Comparison of ENCODE assay signal across 25 cellular contexts in genomic region chr2:46973687-46974086, GRCh38. TPM values are rescaled to one million over a fixed set of nuclear protein-coding genes. Genes with fewer than 3 reads are reported as not detected.
DNase-seq lines count a peak whose midpoint lies in the region; ATAC-seq and TF ChIP-seq lines count a peak whose summit lies in the region.
"Had no signal": no experiment of that assay in that cellular context is flagged by ENCODE, and none has a peak within 500 bp of the region (broad histone marks: within the 10 kb centered on the region; RNA-seq: fewer than 3 reads in every experiment).

No MANE protein-coding gene starts in this region.

- no peaks in the 10 kb centered on the region for H3K27me3 Mint-ChIP-seq in activated T-cell treated with anti-CD3 and anti-CD28 coated beads, Interleukin-2, amount 50 U/mL, for 24 hours
- no peaks in the 10 kb centered on the region for H3K27me3 Mint-ChIP-seq in activated CD4-positive, alpha-beta memory T cell treated with anti-CD3 and anti-CD28 coated beads, Interleukin-2, amount 10 ng/mL, durations not matched to agents 7 days and 5 days
- H3K27me3 Mint-ChIP-seq: activated naive CD4-positive, alpha-beta T cell treated with anti-CD3 and anti-CD28 coated beads, Interleukin-2, amount 50 U/mL, for 24 hours had no signal

- intact Hi-C loops in thyroid gland (cut with DNase I): no loop called here

- TF ChIP-seq CTCF in thyroid gland (IDR thresholded peaks at IDR 0.05): no peak

- peaks cover 24 to 38% of the 10 kb centered on the region in 2 donors for H3K4me1 ChIP-seq in thyroid gland

- peaks cover under 1 to 1% of the 10 kb centered on the region in 2 donors for H3K36me3 ChIP-seq in thyroid gland

- peaks cover 24% of the 10 kb centered on the region for H3K4me1 Mint-ChIP-seq in activated T-cell treated with anti-CD3 and anti-CD28 coated beads, Interleukin-2, amount 50 U/mL, for 24 hours (ENCODE audit: low read depth)
- H3K4me1 Mint-ChIP-seq in activated CD4-positive, alpha-beta memory T cell treated with anti-CD3 and anti-CD28 coated beads, Interleukin-2, amount 10 ng/mL, durations not matched to agents 7 days and 5 days: peaks cover 22% of the 10 kb centered on the region

- POLR2A ChIA-PET in activated CD4-positive, alpha-beta memory T cell treated with anti-CD3 and anti-CD28 coated beads, Interleukin-2, amount 10 ng/mL, durations not matched to agents 7 days and 5 days (lab: Charles Lee): interaction anchor here (1.7 kb wide), 1 partner anchor 29 kb away, joined by 5 read pairs; no protein-coding TSS in a partner anchor

- DNase-seq in activated T-cell treated with anti-CD3 and anti-CD28 coated beads, Interleukin-2, amount 50 U/mL, for 24 hours: no peak
- no peak for DNase-seq in activated T-cell treated with anti-CD3 and anti-CD28 coated beads, Interleukin-2, amount 50 U/mL, for 48 hours
- DNase-seq in NCI-H524 (lab: John Stamatoyannopoulos, UW) (peak; percentile 53 to 82), thyroid gland (peak in 1 of 2 donors; percentile 56), NCI-H1436 (lab: John Stamatoyannopoulos, UW) (no peak)
- DNase-seq in activated CD4-positive, alpha-beta memory T cell treated with anti-CD3 and anti-CD28 coated beads, Interleukin-2, amount 10 ng/mL, durations not matched to agents 7 days and 5 days: no peak
- DNase-seq: activated CD4-positive, alpha-beta T cell treated with anti-CD3 and anti-CD28 coated beads for 1 hour; activated CD8-positive, alpha-beta T cell treated with anti-CD3 and anti-CD28 coated beads, Interleukin-2, amount 10 ng/mL, durations not matched to agents 7 days and 5 days; AML-193; DMS153; H7; kidney glomerular epithelial cell; mucosa of descending colon; MV-4-11; NCI-H1694; stimulated activated naive CD4-positive, alpha-beta T cell treated with Interleukin-2 at 50 U/mL for 16 hours; T-helper 2 cell had no signal

- peak overlapping the region; percentile 5 for H3K27ac Mint-ChIP-seq in activated T-cell treated with anti-CD3 and anti-CD28 coated beads, Interleukin-2, amount 50 U/mL, for 24 hours
- no peak overlapping the region for H3K27ac Mint-ChIP-seq in activated CD4-positive, alpha-beta memory T cell treated with anti-CD3 and anti-CD28 coated beads, Interleukin-2, amount 10 ng/mL, durations not matched to agents 7 days and 5 days
- H3K27ac Mint-ChIP-seq: activated naive CD4-positive, alpha-beta T cell treated with anti-CD3 and anti-CD28 coated beads, Interleukin-2, amount 50 U/mL, for 24 hours; activated T-helper 2 cell treated with anti-CD3 and anti-CD28 coated beads, Interferon-gamma antibody, Interleukin-2, Interleukin-4, amounts not matched to agents 10 μg/mL and 5 μg/mL and 100 μg/mL, durations not matched to agents 14 hours and 24 hours and 36 hours; nephron had no signal

- no peak for ATAC-seq in GM18873 (IDR thresholded peaks at IDR 0.05; ENCODE audit: low FRiP score, unreplicated experiment)
- ATAC-seq: activated CD8-positive, alpha-beta T cell treated with anti-CD3 and anti-CD28 coated beads, Interleukin-2, amount 10 ng/mL, durations not matched to agents 7 days and 5 days; mucosa of descending colon; SK-N-SH treated with all-trans-retinoic acid at 6 μM for 48 hours had no signal

- CTCF ChIA-PET in activated CD4-positive, alpha-beta memory T cell treated with anti-CD3 and anti-CD28 coated beads, Interleukin-2, amount 10 ng/mL, durations not matched to agents 7 days and 5 days (lab: Charles Lee): interaction anchor here (1.1 kb wide), 1 partner anchor 29 kb away, joined by 3 read pairs; no protein-coding TSS in a partner anchor

- peaks cover 57% of the 10 kb centered on the region for H3K36me3 Mint-ChIP-seq in activated T-cell treated with anti-CD3 and anti-CD28 coated beads, Interleukin-2, amount 50 U/mL, for 24 hours (ENCODE audit: low read depth)
- H3K36me3 Mint-ChIP-seq in activated CD4-positive, alpha-beta memory T cell treated with anti-CD3 and anti-CD28 coated beads, Interleukin-2, amount 10 ng/mL, durations not matched to agents 7 days and 5 days (ENCODE audit: low read depth): peaks cover 29% of the 10 kb centered on the region

- H3K9me3 ChIP-seq in thyroid gland: no peaks in the 10 kb centered on the region
- H3K9me3 ChIP-seq: mucosa of descending colon had no signal

- H3K27me3 ChIP-seq in layer of hippocampus (ENCODE audit: control insufficient read depth, insufficient read depth, low read length): no peaks in the 10 kb centered on the region
- no peaks in the 10 kb centered on the region for H3K27me3 ChIP-seq in thyroid gland
- H3K27me3 ChIP-seq: hepatocyte had no signal

- 48 to 77% methylated on average over 8 of the region's 8 CpGs for WGBS in thyroid gland, 2 donors

- H3K4me3 ChIP-seq in thyroid gland (replicated peaks in 1 of 3): no peak overlapping the region
- H3K4me3 ChIP-seq: hepatocyte, mucosa of descending colon had no signal

- no peak for TF ChIP-seq POLR2A in thyroid gland (IDR thresholded peaks at IDR 0.05)

- no peak overlapping the region for H3K4me3 Mint-ChIP-seq in activated T-cell treated with anti-CD3 and anti-CD28 coated beads, Interleukin-2, amount 50 U/mL, for 24 hours
- H3K4me3 Mint-ChIP-seq in activated CD4-positive, alpha-beta memory T cell treated with anti-CD3 and anti-CD28 coated beads, Interleukin-2, amount 10 ng/mL, durations not matched to agents 7 days and 5 days: no peak overlapping the region
- H3K4me3 Mint-ChIP-seq: activated CD8-positive, alpha-beta T cell treated with anti-CD3 and anti-CD28 coated beads, Interleukin-2, amount 10 ng/mL, durations not matched to agents 7 days and 5 days; activated naive CD4-positive, alpha-beta T cell treated with anti-CD3 and anti-CD28 coated beads, Interleukin-2, amount 50 U/mL, for 24 hours; nephron had no signal

- H3K27ac ChIP-seq in layer of hippocampus (ENCODE audit: low read depth, low read length) (peak overlapping the region; percentile 35), thyroid gland (peak overlapping the region in 2 of 3 donors; percentile 17 to 47)
- H3K27ac ChIP-seq: hepatocyte, KMS-11 had no signal

- H3K9me3 Mint-ChIP-seq in activated T-cell treated with anti-CD3 and anti-CD28 coated beads, Interleukin-2, amount 50 U/mL, for 24 hours: no peaks in the 10 kb centered on the region
- H3K9me3 Mint-ChIP-seq in activated CD4-positive, alpha-beta memory T cell treated with anti-CD3 and anti-CD28 coated beads, Interleukin-2, amount 10 ng/mL, durations not matched to agents 7 days and 5 days: no peaks in the 10 kb centered on the region
- H3K9me3 Mint-ChIP-seq: activated naive CD4-positive, alpha-beta T cell treated with anti-CD3 and anti-CD28 coated beads, Interleukin-2, amount 50 U/mL, for 24 hours; activated T-helper 2 cell treated with anti-CD3 and anti-CD28 coated beads, Interferon-gamma antibody, Interleukin-2, Interleukin-4, amounts not matched to agents 10 μg/mL and 5 μg/mL and 100 μg/mL, durations not matched to agents 14 hours and 24 hours and 36 hours; nephron had no signal

RNA-seq across cellular contexts. Expression of gene TTC7A, which starts 32.7 kb away (rescaled TPM):
- 10 to 100 TPM; 27.5 to 46.8 (median 39.5) TPM for total RNA-seq in thyroid gland
- 10 to 100 TPM; 59.3 to 62.0 TPM for total RNA-seq in activated CD4-positive, alpha-beta memory T cell treated with anti-CD3 and anti-CD28 coated beads, Interleukin-2, amount 10 ng/mL, durations not matched to agents 7 days and 5 days

RNA-seq across cellular contexts. Expression of gene MCFD2, which starts 58.1 kb away (rescaled TPM):
- 100 to 1,000 TPM; 131 to 223 (median 169) TPM for total RNA-seq in thyroid gland
- total RNA-seq in activated CD4-positive, alpha-beta memory T cell treated with anti-CD3 and anti-CD28 coated beads, Interleukin-2, amount 10 ng/mL, durations not matched to agents 7 days and 5 days: 10 to 100 TPM; 48.4 to 48.8 TPM

Comparison
In these comparisons a context has a peak if more than half of its experiments do, and no peak if none do; other contexts are left out.
1. DNase-seq: peak in NCI-H524 (2 of 2); none in activated T-cell treated with anti-CD3 and anti-CD28 coated beads, Interleukin-2, amount 50 U/mL, for 24 hours (single experiment), activated T-cell treated with anti-CD3 and anti-CD28 coated beads, Interleukin-2, amount 50 U/mL, for 48 hours (0 of 2), NCI-H1436 (single experiment) and activated CD4-positive, alpha-beta memory T cell treated with anti-CD3 and anti-CD28 coated beads, Interleukin-2, amount 10 ng/mL, durations not matched to agents 7 days and 5 days (single experiment).